In the genomic region with DNA sequence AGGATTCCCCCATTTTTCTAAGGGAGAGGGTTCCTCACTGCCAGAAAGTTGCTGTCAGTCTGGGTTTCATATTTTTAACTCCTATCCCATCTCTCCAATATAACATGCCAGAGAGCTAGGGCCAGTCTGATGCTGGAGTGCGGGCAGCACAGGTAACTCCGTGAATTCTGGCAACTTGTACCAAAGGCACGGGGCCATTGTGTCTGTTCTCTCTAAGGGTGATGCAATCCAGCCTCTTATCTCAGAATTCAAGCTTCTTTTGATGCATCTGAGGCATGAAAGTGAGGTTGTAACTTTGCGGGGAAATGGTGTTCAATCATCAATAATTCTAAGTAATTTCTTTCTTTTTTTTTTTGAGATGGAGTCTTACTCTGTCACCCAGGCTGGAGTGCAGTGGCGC, we compare ENCODE assay signal across 34 cellular contexts.
"Had no signal": no experiment of that assay in that cellular context is flagged by ENCODE, and none has a peak within 500 bp of the region (broad histone marks: within the 10 kb centered on the region; RNA-seq: fewer than 3 reads in every experiment).

No MANE protein-coding gene starts in this region.

- H3K4me1 ChIP-seq: adrenal gland, body of pancreas, breast epithelium had no signal

- H3K27me3 ChIP-seq: adrenal gland, body of pancreas, brain microvascular endothelial cell, breast epithelium had no signal

- FAIRE-seq: astrocyte, colon, TTC549 had no signal

- DNase-seq: activated B cell treated with CpG ODN at 0.5 μM for 24 hours; activated CD4-positive, alpha-beta memory T cell treated with anti-CD3 and anti-CD28 coated beads for 36 hours; activated CD4-positive, alpha-beta T cell treated with anti-CD3 and anti-CD28 coated beads for 4 hours; activated CD4-positive, alpha-beta T cell treated with anti-CD3 and anti-CD28 coated beads, Interleukin-2, amount 10 ng/mL, durations not matched to agents 24 days and 14 days; activated CD4-positive, alpha-beta T cell treated with anti-CD3 and anti-CD28 coated beads, Interleukin-2, amount 50 U/mL, for 1 hour; activated CD4-positive, alpha-beta T cell treated with anti-CD3 and anti-CD28 coated beads, Interleukin-2, amount 50 U/mL, for 4 hours; activated CD4-positive, CD25-positive, alpha-beta regulatory T cell treated with anti-CD3 and anti-CD28 coated beads, Interleukin-2, amount 50 U/mL, for 72 hours; activated CD8-positive, alpha-beta memory T cell treated with anti-CD3 and anti-CD28 coated beads, Interleukin-2, amount 50 U/mL, for 4 hours; activated CD8-positive, alpha-beta T cell treated with anti-CD3 and anti-CD28 coated beads for 36 hours; activated effector memory CD4-positive, alpha-beta T cell treated with anti-CD3 and anti-CD28 coated beads, Interleukin-2, amount 50 U/mL, for 16 hours; activated gamma-delta T cell treated with Interleukin-2 at 50 U/mL for 16 hours; activated naive CD4-positive, alpha-beta T cell; activated naive CD4-positive, alpha-beta T cell treated with anti-CD3 and anti-CD28 coated beads for 36 hours; activated naive CD4-positive, alpha-beta T cell treated with anti-CD3 and anti-CD28 coated beads, Interleukin-2, amount 50 U/mL, for 16 hours; activated naive CD8-positive, alpha-beta T cell treated with anti-CD3 and anti-CD28 coated beads for 36 hours; activated T-cell treated with anti-CD3 and anti-CD28 coated beads for 4 hours; activated T-cell treated with anti-CD3 and anti-CD28 coated beads, Interleukin-2, amount 50 U/mL, for 1 hour; activated T-cell treated with anti-CD3 and anti-CD28 coated beads, Interleukin-2, amount 50 U/mL, for 4 hours; activated T-cell treated with anti-CD3 and anti-CD28 coated beads, Interleukin-2, amount 50 U/mL, for 72 hours; adrenal gland; amniotic stem cell; aorta; body of pancreas; brain microvascular endothelial cell; central memory CD4-positive, alpha-beta T cell; T-helper 17 cell; T-helper 9 cell had no signal

- ATAC-seq: activated CD8-positive, alpha-beta T cell treated with anti-CD3 and anti-CD28 coated beads for 36 hours; activated naive CD4-positive, alpha-beta T cell treated with anti-CD3 and anti-CD28 coated beads, Interleukin-2, amount 50 U/mL, for 72 hours; activated T-cell treated with anti-CD3 and anti-CD28 coated beads, Interleukin-2, amount 50 U/mL, for 4 hours; activated T-cell treated with anti-CD3 and anti-CD28 coated beads, Interleukin-2, amount 50 U/mL, for 72 hours; activated T-helper 17 cell treated with anti-CD3 and anti-CD28 coated beads, Interleukin-2, amount 50 U/mL, for 72 hours; body of pancreas; T-helper 17 cell had no signal

- H3K27ac ChIP-seq: adrenal gland, body of pancreas, brain microvascular endothelial cell, breast epithelium, VCaP had no signal

- H3K36me3 ChIP-seq: adrenal gland, brain microvascular endothelial cell, breast epithelium had no signal

- H3K9me3 ChIP-seq: adrenal gland, body of pancreas, breast epithelium had no signal

- H3K4me3 ChIP-seq: adrenal gland, body of pancreas, breast epithelium had no signal
